8 cellular contexts compared by ENCODE assay signal in genomic region chr20:32789896-32790750, GRCh38. TPM values are rescaled to one million over a fixed set of nuclear protein-coding genes. Genes with fewer than 3 reads are reported as not detected.
DNase-seq lines count a peak whose midpoint lies in the region; ATAC-seq, FAIRE-seq and TF ChIP-seq lines count a peak whose summit lies in the region.

No MANE protein-coding gene starts in this region.

- no peak overlapping the region for H3K27ac Mint-ChIP-seq in HFFc6
- H3K27ac Mint-ChIP-seq in WTC11, result peak overlapping the region; percentile 93

- TF ChIP-seq CTCF in HFFc6 (IDR thresholded peaks at IDR 0.05), result peak; percentile 98
- peak; percentile 98 for TF ChIP-seq CTCF in WTC11 (IDR thresholded peaks at IDR 0.05)
- TF ChIP-seq CTCF in bronchial epithelial cell (IDR thresholded peaks at IDR 0.05; ENCODE audit: insufficient read depth, low read length, severe bottlenecking), result peak; percentile 98
- peak; percentile 100 for TF ChIP-seq CTCF in kidney epithelial cell (IDR thresholded peaks at IDR 0.05; ENCODE audit: insufficient read depth, low read length, poor library complexity, severe bottlenecking)

- POLR2A ChIA-PET in WTC11 (lab: Charles Lee), result interaction anchor here (0.6 to 1.1 kb wide), 6 partner anchors 8 to 205 kb away, joined by 3 to 7 read pairs (median 4); partner anchors contain the start of gene NOL4L

- H3K4me1 Mint-ChIP-seq in HFFc6 (ENCODE audit: low read depth), result no peaks in the 10 kb centered on the region
- peaks cover 30% of the 10 kb centered on the region for H3K4me1 Mint-ChIP-seq in WTC11

- H3K4me3 ChIP-seq in bronchial epithelial cell (ENCODE audit: low read depth, low read length) (no peak overlapping the region), kidney epithelial cell (ENCODE audit: low read depth, low read length) (no peak overlapping the region)

- H3K27me3 ChIP-seq in bronchial epithelial cell (ENCODE audit: control insufficient read depth, insufficient read depth, low read length) (no peaks in the 10 kb centered on the region), kidney epithelial cell (ENCODE audit: control insufficient read depth, insufficient read depth, low read length) (no peaks in the 10 kb centered on the region)

- no peaks in the 10 kb centered on the region for H3K36me3 ChIP-seq in bronchial epithelial cell (ENCODE audit: control insufficient read depth, insufficient read depth, low read length)
- H3K36me3 ChIP-seq in kidney epithelial cell (ENCODE audit: control insufficient read depth, insufficient read depth, low read length), result no peaks in the 10 kb centered on the region

- CTCF ChIA-PET in WTC11 (lab: Charles Lee), result interaction anchor here (0.5 to 4.2 kb wide), 50 partner anchors 9 to 593 kb away, joined by 3 to 91 read pairs (median 4); partner anchors contain the start of genes C20orf203, COMMD7, EFCAB8 and MAPRE1

- peak; percentile 73 for ATAC-seq in WTC11
- no peak for ATAC-seq in HG02938 (IDR thresholded peaks at IDR 0.05; ENCODE audit: unreplicated experiment)

- H3K27me3 Mint-ChIP-seq in HFFc6 (ENCODE audit: insufficient read depth) (no peaks in the 10 kb centered on the region; the same call in none of the 2 replicates), WTC11 (ENCODE audit: low read depth) (no peaks in the 10 kb centered on the region)

- no peaks in the 10 kb centered on the region for H3K36me3 Mint-ChIP-seq in HFFc6 (ENCODE audit: low read depth)
- H3K36me3 Mint-ChIP-seq in WTC11, result peaks cover 98% of the 10 kb centered on the region

- H3K4me3 Mint-ChIP-seq in HFFc6 (no peak overlapping the region), WTC11 (no peak overlapping the region)

- DNase-seq in DMS114 treated with DMSO at 0.1 percent for 48 hours (lab: John Stamatoyannopoulos, UW; ENCODE audit: unreplicated experiment) (peak; percentile 30), HFFc6 (peak; percentile 63), NCI-H2171 (lab: John Stamatoyannopoulos, UW) (peak; percentile 74), WTC11 (ENCODE audit: low spot score) (peak; percentile 83), bronchial epithelial cell (ENCODE audit: low read depth) (peak; percentile 53), kidney epithelial cell (ENCODE audit: low read depth) (peak; percentile 19)
- peak; percentile 66 for DNase-seq in stimulated activated CD4-positive, alpha-beta T cell treated with anti-CD3 and anti-CD28 coated beads, Interleukin-1b, Interleukin-23, amount 100 ng/mL, for 48 hours

- H3K9me3 Mint-ChIP-seq in HFFc6, result no peaks in the 10 kb centered on the region
- H3K9me3 Mint-ChIP-seq in WTC11, result no peaks in the 10 kb centered on the region

- FAIRE-seq in bronchial epithelial cell (lab: Jason Lieb, UNC), result peak; percentile 86

TF ChIP-seq in WTC11, 78 proteins besides CTCF, POLR2A, EP300 and RAD21:
- no peak for TF ChIP-seq JAZF1 (CRISPR knock-in tag; IDR thresholded peaks at IDR 0.05)
- no peak for TF ChIP-seq ZSCAN18 (CRISPR knock-in tag; IDR thresholded peaks at IDR 0.05)
- TF ChIP-seq SOX15 (CRISPR knock-in tag; IDR thresholded peaks at IDR 0.05), result no peak
- TF ChIP-seq E2F1 (CRISPR knock-in tag; IDR thresholded peaks at IDR 0.05), result no peak
- peak; percentile 58; the same call in 1 of the 2 replicates for TF ChIP-seq ZNF671 (CRISPR knock-in tag; IDR thresholded peaks at IDR 0.05)
- no peak for TF ChIP-seq SMAD4 (CRISPR knock-in tag; IDR thresholded peaks at IDR 0.05)
- TF ChIP-seq, protein P1, sequence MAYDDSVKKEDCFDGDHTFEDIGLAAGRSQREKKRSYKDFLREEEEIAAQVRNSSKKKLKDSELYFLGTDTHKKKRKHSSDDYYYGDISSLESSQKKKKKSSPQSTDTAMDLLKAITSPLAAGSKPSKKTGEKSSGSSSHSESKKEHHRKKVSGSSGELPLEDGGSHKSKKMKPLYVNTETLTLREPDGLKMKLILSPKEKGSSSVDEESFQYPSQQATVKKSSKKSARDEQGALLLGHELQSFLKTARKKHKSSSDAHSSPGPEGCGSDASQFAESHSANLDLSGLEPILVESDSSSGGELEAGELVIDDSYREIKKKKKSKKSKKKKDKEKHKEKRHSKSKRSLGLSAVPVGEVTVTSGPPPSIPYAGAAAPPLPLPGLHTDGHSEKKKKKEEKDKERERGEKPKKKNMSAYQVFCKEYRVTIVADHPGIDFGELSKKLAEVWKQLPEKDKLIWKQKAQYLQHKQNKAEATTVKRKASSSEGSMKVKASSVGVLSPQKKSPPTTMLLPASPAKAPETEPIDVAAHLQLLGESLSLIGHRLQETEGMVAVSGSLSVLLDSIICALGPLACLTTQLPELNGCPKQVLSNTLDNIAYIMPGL (CRISPR knock-in tag; IDR thresholded peaks at IDR 0.05), result no peak; the same call in 1 of the 2 replicates
- TF ChIP-seq RELA (CRISPR knock-in tag; IDR thresholded peaks at IDR 0.05; ENCODE audit: borderline replicate concordance), result no peak
- TF ChIP-seq ETV6 (CRISPR knock-in tag; IDR thresholded peaks at IDR 0.05), result 0 out of 2 replicates have a peak, but pooled peaks have one; percentile 17

RNA-seq across cellular contexts. Expression of gene DNMT3B, which starts 27.9 kb away (rescaled TPM):
- 1 to 10 TPM in 5 of 6 experiments, under 1 TPM in 1; 0.74 to 1.5 (median 1.2) TPM for total RNA-seq in HFFc6 (2021; fragmentation: NEBNext Ultra II Directional; extraction: Animal tissue kit (Norgen Biotek cat#: 25700))
- 638 to 682 TPM (median 641 TPM) in 3 replicates for total RNA-seq in WTC11 (2021)
- total RNA-seq in bronchial epithelial cell, result 0.79 and 2.4 TPM in 2 replicates
- total RNA-seq in kidney epithelial cell, result 7.5 and 9.0 TPM in 2 replicates

RNA-seq across cellular contexts. Expression of gene MAPRE1, which starts 29.6 kb away (rescaled TPM):
- 100 to 1,000 TPM; 125 to 152 (median 144) TPM for total RNA-seq in HFFc6 (2021; fragmentation: NEBNext Ultra II Directional; extraction: Animal tissue kit (Norgen Biotek cat#: 25700))
- total RNA-seq in WTC11 (2021) (154 to 159 TPM (median 155 TPM) in 3 replicates), bronchial epithelial cell (68.5 and 84.2 TPM in 2 replicates), kidney epithelial cell (88.2 and 92.3 TPM in 2 replicates)

RNA-seq across cellular contexts. Expression of gene COMMD7, which starts 46.9 kb away (rescaled TPM):
- total RNA-seq in HFFc6 (2021; fragmentation: NEBNext Ultra II Directional; extraction: Animal tissue kit (Norgen Biotek cat#: 25700)), result 10 to 100 TPM; 45.4 to 58.4 (median 51.5) TPM
- total RNA-seq in WTC11 (2021) (41.8 to 42.4 TPM (median 42.3 TPM) in 3 replicates), bronchial epithelial cell (10.5 and 18.9 TPM in 2 replicates), kidney epithelial cell (46.1 and 52.1 TPM in 2 replicates)

Comparison
In these comparisons a context has a peak if more than half of its experiments do, and no peak if none do; other contexts are left out.
1. DNase-seq: peak in every context shown above with its lines; median percentile 83 in WTC11; 74 in NCI-H2171; 66 in stimulated activated CD4-positive, alpha-beta T cell treated with anti-CD3 and anti-CD28 coated beads, Interleukin-1b, Interleukin-23, amount 100 ng/mL, for 48 hours; 63 in HFFc6; 53 in bronchial epithelial cell; 30 in DMS114 treated with DMSO at 0.1 percent for 48 hours; 19 in kidney epithelial cell.
2. RNA of gene DNMT3B, which starts 27.9 kb away (total RNA-seq): 638 to 682 TPM in WTC11; 7.5 to 9.0 TPM in kidney epithelial cell, 0.74 to 1.5 TPM in HFFc6 and 0.79 to 2.4 TPM in bronchial epithelial cell; every median in the first group is over 10 times any median in the second.
3. Peak in every context shown above with its lines, with median percentiles within 50 percentile points of each other: CTCF ChIP-seq.